32 cellular contexts compared by ENCODE assay signal in genomic region chr3:32954506-32954905, GRCh38. TPM values are rescaled to one million over a fixed set of nuclear protein-coding genes. Genes with fewer than 3 reads are reported as not detected.
DNase-seq lines count a peak whose midpoint lies in the region; ATAC-seq, FAIRE-seq and TF ChIP-seq lines count a peak whose summit lies in the region.
"Had no signal": no experiment of that assay in that cellular context is flagged by ENCODE, and none has a peak within 500 bp of the region (broad histone marks: within the 10 kb centered on the region; RNA-seq: fewer than 3 reads in every experiment).

No MANE protein-coding gene starts in this region.

- TF ChIP-seq POLR2A in H1 (IDR thresholded peaks at IDR 0.05; ENCODE audit: control extremely low read depth in 1 of 2, low read depth in 2 of 2, low read length in 2 of 2) (no peak), erythroblast (IDR thresholded peaks at IDR 0.05; ENCODE audit: low read length) (no peak)

- H3K27me3 ChIP-seq in CD4-positive, alpha-beta memory T cell (ENCODE audit: insufficient read depth, low read length) = no peaks in the 10 kb centered on the region
- no peaks in the 10 kb centered on the region for H3K27me3 ChIP-seq in H1 (replicated peaks in 1 of 4; ENCODE audit: control insufficient read depth in 3 of 4, extremely low read depth in 1 of 4, insufficient read depth in 3 of 4, low read length in 3 of 4)
- H3K27me3 ChIP-seq: ascending aorta, hepatocyte, vagina had no signal

- H3K27me3 Mint-ChIP-seq in activated T-cell treated with anti-CD3 and anti-CD28 coated beads, Interleukin-2, amount 50 U/mL, for 4 hours (ENCODE audit: low read depth) = no peaks in the 10 kb centered on the region
- H3K27me3 Mint-ChIP-seq in CD4-positive, alpha-beta memory T cell = no peaks in the 10 kb centered on the region
- no peaks in the 10 kb centered on the region for H3K27me3 Mint-ChIP-seq in activated CD4-positive, alpha-beta memory T cell treated with anti-CD3 and anti-CD28 coated beads for 36 hours

- peak overlapping the region; percentile 37 to 66 for H3K4me3 ChIP-seq in CD4-positive, alpha-beta memory T cell (ENCODE audit: low read length in 2 of 2)
- no peak overlapping the region for H3K4me3 ChIP-seq in H1 (ENCODE audit: extremely low read depth in 1 of 4, insufficient read depth in 2 of 4, low read depth in 3 of 4, low read length in 4 of 4)
- H3K4me3 ChIP-seq: ascending aorta, hepatocyte, left ventricle myocardium inferior, vagina had no signal

- H3K23me2 ChIP-seq in H1 (ENCODE audit: low read depth, low read length) = no peaks in the 10 kb centered on the region

- H3K79me1 ChIP-seq in H1 (ENCODE audit: low read depth, low read length) = no peaks in the 10 kb centered on the region

- no peak overlapping the region for H3K23ac ChIP-seq in H1 (ENCODE audit: insufficient read length)

- TF ChIP-seq RAD21 in H1 (IDR thresholded peaks at IDR 0.05 in 1 of 2, conservative IDR thresholded peaks at IDR 0.05 in 1 of 2; ENCODE audit: low read depth in 2 of 2, low read length in 2 of 2) = no peak

- H3K27ac ChIP-seq in CD4-positive, alpha-beta memory T cell (ENCODE audit: low read depth, low read length) = peak overlapping the region; percentile 79
- no peak overlapping the region for H3K27ac ChIP-seq in H1 (ENCODE audit: low read depth, low read length)
- H3K27ac ChIP-seq: ascending aorta, C4-2B, hepatocyte, HL-60, left ventricle myocardium inferior, vagina had no signal

- peak overlapping the region; percentile 91 for H3K4me3 Mint-ChIP-seq in activated T-cell treated with anti-CD3 and anti-CD28 coated beads, Interleukin-2, amount 50 U/mL, for 4 hours
- peak overlapping the region; percentile 91 to 98 (median 95) for H3K4me3 Mint-ChIP-seq in CD4-positive, alpha-beta memory T cell
- peak overlapping the region; percentile 88 for H3K4me3 Mint-ChIP-seq in activated CD4-positive, alpha-beta memory T cell treated with anti-CD3 and anti-CD28 coated beads for 36 hours
- H3K4me3 Mint-ChIP-seq: immature natural killer cell, neural crest cell had no signal

- DNase-seq in activated T-cell treated with anti-CD3 and anti-CD28 coated beads, Interleukin-2, amount 50 U/mL, for 4 hours = no peak
- DNase-seq in activated T-cell treated with anti-CD3 and anti-CD28 coated beads for 4 hours (no peak), H1 (ENCODE audit: low read depth in 1 of 2, low spot score in 2 of 2) (no peak), erythroblast (lab: John Stamatoyannopoulos, UW) (no peak), GM19239 (ENCODE audit: insufficient read length, low spot score) (no peak)
- DNase-seq in CD4-positive, alpha-beta memory T cell = no peak
- DNase-seq in activated CD4-positive, alpha-beta memory T cell treated with anti-CD3 and anti-CD28 coated beads for 36 hours = peak; percentile 43
- DNase-seq: DMS 273 treated with DMSO at 0.1 percent for 48 hours, immature natural killer cell, left ventricle myocardium inferior, midbrain, NCI-H1092 treated with DMSO at 0.1 percent for 48 hours, NCI-H2029, NCI-H226, NCI-H82, SHP77 had no signal

- no peaks in the 10 kb centered on the region for H3K9me3 Mint-ChIP-seq in activated T-cell treated with anti-CD3 and anti-CD28 coated beads, Interleukin-2, amount 50 U/mL, for 4 hours
- H3K9me3 Mint-ChIP-seq in CD4-positive, alpha-beta memory T cell = no peaks in the 10 kb centered on the region
- no peaks in the 10 kb centered on the region for H3K9me3 Mint-ChIP-seq in activated CD4-positive, alpha-beta memory T cell treated with anti-CD3 and anti-CD28 coated beads for 36 hours
- H3K9me3 Mint-ChIP-seq: immature natural killer cell, neural crest cell had no signal

- H2BK120ac ChIP-seq in H1 (replicated peaks; ENCODE audit: low read depth, low read length) = no peak overlapping the region

- 79% methylated on average over 1 of the region's 1 CpG; no CpG with 5 or more reads in 1 of the 2 experiments for WGBS in H1 (ENCODE audit: extremely low coverage in 1 of 2, insufficient coverage in 1 of 2, insufficient read length in 1 of 2, insufficient replicate concordance in 2 of 2, low coverage in 1 of 2, low lambda C conversion rate in 2 of 2, missing lambda C conversion rate in 1 of 2), 2 experiments

- intact Hi-C loops in CD4-positive, alpha-beta memory T cell (cut with micrococcal nuclease) = no loop called here
- intact Hi-C loops in activated CD4-positive, alpha-beta memory T cell treated with anti-CD3 and anti-CD28 coated beads for 36 hours (cut with micrococcal nuclease) = loop anchor here (5.0 to 10.0 kb wide), 4 partner anchors 158 to 840 kb away; partner anchors contain the start of genes CLASP2, CRTAP, PDCD6IP and UBP1

- no peak overlapping the region for H3K18ac ChIP-seq in H1 (ENCODE audit: extremely low read depth, low read length)

- H2AK5ac ChIP-seq in H1 (ENCODE audit: low read depth, low read length) = no peak overlapping the region

- H3K9me3 ChIP-seq in CD4-positive, alpha-beta memory T cell (ENCODE audit: control insufficient read depth in 1 of 2, low read length in 2 of 2) = no peaks in the 10 kb centered on the region
- no peaks in the 10 kb centered on the region for H3K9me3 ChIP-seq in H1 (ENCODE audit: insufficient read depth in 2 of 2, low read depth in 1 of 2, low read length in 1 of 2)
- H3K9me3 ChIP-seq: ascending aorta, left ventricle myocardium inferior, vagina had no signal

- H4K8ac ChIP-seq in H1 (ENCODE audit: extremely low read depth, insufficient read depth, low read length) = no peak overlapping the region

- H3K56ac ChIP-seq in H1 (replicated peaks; ENCODE audit: insufficient read length, low read depth, low read length) = no peak overlapping the region

- H3K9ac ChIP-seq in H1 (replicated peaks in 1 of 4; ENCODE audit: extremely low read depth in 1 of 4, low read depth in 3 of 4, low read length in 3 of 4) = no peak overlapping the region

- no peaks in the 10 kb centered on the region for H3K79me2 ChIP-seq in H1 (ENCODE audit: control insufficient read depth in 1 of 2, insufficient read depth in 2 of 2, low read length in 2 of 2)
- H3K79me2 ChIP-seq: hepatocyte had no signal

- no peak overlapping the region for H4K91ac ChIP-seq in H1 (replicated peaks; ENCODE audit: insufficient read length, low read length)

- FAIRE-seq in H1 (lab: Jason Lieb, UNC) (no peak), GM19239 (lab: Jason Lieb, UNC) (no peak)
- FAIRE-seq: frontal cortex, HepG2, TTC549 had no signal

- H3K36me3 Mint-ChIP-seq in activated T-cell treated with anti-CD3 and anti-CD28 coated beads, Interleukin-2, amount 50 U/mL, for 4 hours (ENCODE audit: insufficient read depth) = peaks cover 27% of the 10 kb centered on the region
- H3K36me3 Mint-ChIP-seq in CD4-positive, alpha-beta memory T cell = peaks cover 30 to 31% of the 10 kb centered on the region in 2 donors
- H3K36me3 Mint-ChIP-seq in activated CD4-positive, alpha-beta memory T cell treated with anti-CD3 and anti-CD28 coated beads for 36 hours = peaks cover 65% of the 10 kb centered on the region
- H3K36me3 Mint-ChIP-seq: immature natural killer cell had no signal

- H3K4me1 ChIP-seq in CD4-positive, alpha-beta memory T cell (ENCODE audit: insufficient read depth, low read length) = peaks cover 74% of the 10 kb centered on the region
- no peaks in the 10 kb centered on the region; a peak in 2 of 7 replicates for H3K4me1 ChIP-seq in H1 (replicated peaks in 1 of 4; ENCODE audit: control insufficient read depth in 3 of 4, insufficient read depth in 4 of 4, low read length in 3 of 4)
- H3K4me1 ChIP-seq: ascending aorta, left ventricle myocardium inferior, vagina had no signal

- peaks cover 63% of the 10 kb centered on the region for H3K4me1 Mint-ChIP-seq in activated T-cell treated with anti-CD3 and anti-CD28 coated beads, Interleukin-2, amount 50 U/mL, for 4 hours (ENCODE audit: low read depth)
- H3K4me1 Mint-ChIP-seq in CD4-positive, alpha-beta memory T cell = peaks cover 39 to 82% (median 62%) of the 10 kb centered on the region in 4 donors
- H3K4me1 Mint-ChIP-seq in activated CD4-positive, alpha-beta memory T cell treated with anti-CD3 and anti-CD28 coated beads for 36 hours (ENCODE audit: low read depth) = peaks cover 70% of the 10 kb centered on the region
- H3K4me1 Mint-ChIP-seq: immature natural killer cell, neural crest cell had no signal

- H2BK15ac ChIP-seq in H1 (ENCODE audit: low read length) = no peak overlapping the region

- TF ChIP-seq CTCF in H1 (IDR thresholded peaks at IDR 0.05; ENCODE audit: control extremely low read depth in 1 of 3, insufficient read depth in 1 of 3, low read depth in 1 of 3, low read length in 3 of 3) = no peak

- CTCF ChIA-PET in CD4-positive, alpha-beta memory T cell (lab: Charles Lee; ENCODE audit: partially characterized antibody) = interaction anchor here (0.8 to 10.7 kb wide), 8 partner anchors 8 to 113 kb away, joined by 3 to 402 read pairs (median 6); no protein-coding TSS in a partner anchor
- CTCF ChIA-PET in activated CD4-positive, alpha-beta memory T cell treated with anti-CD3 and anti-CD28 coated beads for 36 hours (lab: Charles Lee) = interaction anchor here (0.8 to 1.3 kb wide), 3 partner anchors 34 to 120 kb away, joined by 3 to 7 read pairs (median 5); no protein-coding TSS in a partner anchor
- CTCF ChIA-PET in H1 (lab: Charles Lee; ENCODE audit: partially characterized antibody) = interaction anchor here (0.9 to 1.6 kb wide), 4 partner anchors 14 to 120 kb away, joined by 3 to 7 read pairs (median 4); no protein-coding TSS in a partner anchor

- no peak overlapping the region for H3K4ac ChIP-seq in H1 (replicated peaks; ENCODE audit: insufficient read length, low read depth, low read length)

- no peaks in the 10 kb centered on the region for H4K20me1 ChIP-seq in H1 (replicated peaks in 1 of 2; ENCODE audit: control insufficient read depth in 1 of 2, insufficient read depth in 2 of 2, low read length in 2 of 2)

- peak overlapping the region; percentile 82 to 99 (median 97) for H3K27ac Mint-ChIP-seq in CD4-positive, alpha-beta memory T cell
- peak overlapping the region; percentile 97 for H3K27ac Mint-ChIP-seq in activated CD4-positive, alpha-beta memory T cell treated with anti-CD3 and anti-CD28 coated beads for 36 hours
- H3K27ac Mint-ChIP-seq: immature natural killer cell had no signal

- no peak overlapping the region for H2BK20ac ChIP-seq in H1 (ENCODE audit: low read length)

- ATAC-seq in activated T-cell treated with anti-CD3 and anti-CD28 coated beads, Interleukin-2, amount 50 U/mL, for 4 hours = no peak
- ATAC-seq in HG02571 (IDR thresholded peaks at IDR 0.05; ENCODE audit: unreplicated experiment) = no peak
- ATAC-seq: esophagus mucosa, HepG2, sciatic nerve had no signal

- no peak overlapping the region for H3K4me2 ChIP-seq in H1 (ENCODE audit: insufficient read depth in 1 of 2, low read depth in 2 of 2, low read length in 2 of 2)
- H3K4me2 ChIP-seq: hepatocyte had no signal

- H2BK12ac ChIP-seq in H1 (ENCODE audit: low read depth, low read length) = no peak overlapping the region

- 0 out of 2 replicates have a peak overlapping the region, but pooled peaks have one; percentile 16 for H2BK5ac ChIP-seq in H1 (ENCODE audit: low read depth, low read length)

- H3K14ac ChIP-seq in H1 (ENCODE audit: insufficient read length) = no peak overlapping the region

- H2AFZ ChIP-seq in H1 (ENCODE audit: low read length) = no peak overlapping the region
- H2AFZ ChIP-seq: hepatocyte had no signal

- H4K5ac ChIP-seq in H1 (ENCODE audit: insufficient read length, low read depth, low read length) = no peak overlapping the region

- no peak for TF ChIP-seq EP300 in H1 (IDR thresholded peaks at IDR 0.05; ENCODE audit: borderline replicate concordance in 1 of 2, low read depth in 2 of 2, low read length in 2 of 2)

- POLR2A ChIA-PET in CD4-positive, alpha-beta memory T cell (lab: Charles Lee; ENCODE audit: partially characterized antibody) = interaction anchor here (0.9 to 8.3 kb wide), 16 partner anchors 9 to 113 kb away, joined by 3 to 60 read pairs (median 6); no protein-coding TSS in a partner anchor
- POLR2A ChIA-PET in activated CD4-positive, alpha-beta memory T cell treated with anti-CD3 and anti-CD28 coated beads for 36 hours (lab: Charles Lee) = interaction anchor here (0.6 to 5.3 kb wide), 12 partner anchors 32 to 529 kb away, joined by 3 to 41 read pairs (median 8); no protein-coding TSS in a partner anchor
- POLR2A ChIA-PET in H1 (lab: Charles Lee; ENCODE audit: partially characterized antibody) = no interaction called here

- H3K36me3 ChIP-seq in CD4-positive, alpha-beta memory T cell (ENCODE audit: insufficient read depth, low read length) = no peaks in the 10 kb centered on the region
- H3K36me3 ChIP-seq in H1 (ENCODE audit: control insufficient read depth in 2 of 4, insufficient read depth in 4 of 4, low read length in 3 of 4) = no peaks in the 10 kb centered on the region
- H3K36me3 ChIP-seq: ascending aorta, left ventricle myocardium inferior, vagina had no signal

RNA-seq across cellular contexts. Expression of gene CCR4, which starts 3.1 kb away (rescaled TPM):
- total RNA-seq in activated T-cell treated with anti-CD3 and anti-CD28 coated beads, Interleukin-2, amount 50 U/mL, for 4 hours = 100 to 1,000 TPM in 1 of 3 donors, 10 to 100 TPM in 2; 65.3 to 131 (median 86.3) TPM
- 100 to 1,000 TPM in 1 of 2 experiments, 10 to 100 TPM in 1; 99.6 to 101 TPM for total RNA-seq in CD4-positive, alpha-beta memory T cell
- polyA plus RNA-seq in CD4-positive, alpha-beta memory T cell = 10 to 100 TPM in 1 of 2 donors, 1 to 10 TPM in 1; 9.9 to 34.7 TPM
- 100 to 1,000 TPM; 137 TPM for total RNA-seq in activated CD4-positive, alpha-beta memory T cell treated with anti-CD3 and anti-CD28 coated beads for 36 hours
- total RNA-seq in H1 (2021; fragmentation: NEBNext Ultra II Directional; extraction: Animal tissue kit (Norgen Biotek cat#: 25700)) = 0.10 and 0.11 TPM in 2 replicates
- 0.08 and 0.15 TPM in 2 replicates for polyA plus RNA-seq in H1 (2011; rRNA removed)
- polyA plus RNA-seq in H1 (2011; cell fraction: cytosol; rRNA removed) = 0.13 TPM
- polyA plus RNA-seq in H1 (2011; cell fraction: nucleus; rRNA removed) = 0.13 TPM
- polyA plus RNA-seq in H1 (2012, experiment 1 of 2) = 0.07 to 0.11 TPM in 2 of 4 replicates, not detected in the others
- not detected for polyA plus RNA-seq in H1 (2012, experiment 2 of 2)
- 0.08 TPM for polyA plus RNA-seq in H1 (2013, experiment 1 of 2)
- polyA plus RNA-seq in H1 (2013, experiment 2 of 2) = 0.04 TPM
- polyA minus RNA-seq in H1 (2011; rRNA and poly(A)+ RNA removed) = 0.13 and 0.37 TPM in 2 replicates
- polyA minus RNA-seq in H1 (2011; cell fraction: cytosol; rRNA and poly(A)+ RNA removed) = not detected
- polyA minus RNA-seq in H1 (2011; cell fraction: nucleus; rRNA and poly(A)+ RNA removed) = 0.50 TPM
- total RNA-seq: H4, left ventricle myocardium inferior, neural crest cell, OCI-LY7, temporal lobe had no signal
- polyA plus RNA-seq: AG04450, hepatocyte had no signal

Comparison
In these comparisons a context has a peak if more than half of its experiments do, and no peak if none do; other contexts are left out.
1. H3K4me3 ChIP-seq: peak in CD4-positive, alpha-beta memory T cell (2 of 2); none in H1 (0 of 4).
2. RNA of gene CCR4, which starts 3.1 kb away (total RNA-seq): 137 TPM in activated CD4-positive, alpha-beta memory T cell treated with anti-CD3 and anti-CD28 coated beads for 36 hours, 99.6 to 101 TPM in CD4-positive, alpha-beta memory T cell and 65.3 to 131 TPM in activated T-cell treated with anti-CD3 and anti-CD28 coated beads, Interleukin-2, amount 50 U/mL, for 4 hours; 0.10 to 0.11 TPM in H1; every median in the first group is over 10 times any median in the second.
3. Peak in every context shown above with its lines, with median percentiles within 50 percentile points of each other: H3K4me3 Mint-ChIP-seq.